ENCODE assay signal across 10 cellular contexts in genomic region chr4:146161243-146161642, GRCh38. TPM values are rescaled to one million over a fixed set of nuclear protein-coding genes. Genes with fewer than 3 reads are reported as not detected.
"Had no signal": no experiment of that assay in that cellular context is flagged by ENCODE, and none has a peak within 500 bp of the region (broad histone marks: within the 10 kb centered on the region; RNA-seq: fewer than 3 reads in every experiment).

No MANE protein-coding gene starts in this region.

- H3K4me3 ChIP-seq: GM23248, HAP-1, K562 had no signal

- DNase-seq: GM23248, GOT3, H7, IMR-90, KG1 had no signal

- H3K9me3 ChIP-seq: HAP-1 had no signal

- H3K4me1 ChIP-seq: HAP-1 had no signal

- H2AFZ ChIP-seq: GM23248 had no signal

- H3K27ac ChIP-seq: GM23248 had no signal

- FAIRE-seq: HTR-8/SVneo, K562 had no signal

- H3K9ac ChIP-seq: GM23248 had no signal

- H3K36me3 ChIP-seq: HAP-1 had no signal

- ATAC-seq: K562 had no signal

RNA-seq across cellular contexts. Expression of gene REELD1, which starts 53.1 kb away (rescaled TPM):
- total RNA-seq: GM23248, H4, HT-29, IMR-90, K562 had no signal
- polyA plus RNA-seq: GM23248, IMR-90, K562 had no signal
